8 cellular contexts compared by ENCODE assay signal in genomic region chr12:3200032-3200617, GRCh38.
DNase-seq lines count a peak whose midpoint lies in the region; ATAC-seq, FAIRE-seq and TF ChIP-seq lines count a peak whose summit lies in the region.

No MANE protein-coding gene starts in this region.

- peaks cover 50% of the 10 kb centered on the region for H3K27me3 Mint-ChIP-seq in activated CD8-positive, alpha-beta memory T cell treated with anti-CD3 and anti-CD28 coated beads, Interleukin-2, amount 10 ng/mL, durations not matched to agents 7 days and 5 days

- no peaks in the 10 kb centered on the region for H3K36me3 Mint-ChIP-seq in activated CD8-positive, alpha-beta memory T cell treated with anti-CD3 and anti-CD28 coated beads, Interleukin-2, amount 10 ng/mL, durations not matched to agents 7 days and 5 days

- no peaks in the 10 kb centered on the region for H3K9me3 Mint-ChIP-seq in activated CD8-positive, alpha-beta memory T cell treated with anti-CD3 and anti-CD28 coated beads, Interleukin-2, amount 10 ng/mL, durations not matched to agents 7 days and 5 days (ENCODE audit: low read depth)

- no peak for TF ChIP-seq CTCF in omental fat pad (IDR thresholded peaks at IDR 0.05)

- H3K4me1 Mint-ChIP-seq in activated CD8-positive, alpha-beta memory T cell treated with anti-CD3 and anti-CD28 coated beads, Interleukin-2, amount 10 ng/mL, durations not matched to agents 7 days and 5 days, result peaks cover 6% of the 10 kb centered on the region

- DNase-seq in activated CD8-positive, alpha-beta memory T cell treated with anti-CD3 and anti-CD28 coated beads, Interleukin-2, amount 50 U/mL, for 48 hours, result peak; percentile 53
- no peak for DNase-seq in activated CD8-positive, alpha-beta memory T cell treated with anti-CD3 and anti-CD28 coated beads, Interleukin-2, amount 10 ng/mL, durations not matched to agents 7 days and 5 days
- peak; percentile 52 for DNase-seq in T1000 (lab: John Stamatoyannopoulos, UW)
- DNase-seq in frontal cortex (ENCODE audit: low spot score in 2 of 2), result peak; percentile 65 to 75
- DNase-seq in omental fat pad (ENCODE audit: low spot score), result no peak
- no peak for DNase-seq in DMS153 (lab: John Stamatoyannopoulos, UW)

- FAIRE-seq in frontal cortex (lab: Jason Lieb, UNC), result no peak

- ATAC-seq in activated CD8-positive, alpha-beta memory T cell treated with anti-CD3 and anti-CD28 coated beads, Interleukin-2, amount 10 ng/mL, durations not matched to agents 7 days and 5 days, result no peak
- peak; percentile 67 for ATAC-seq in omental fat pad (ENCODE audit: low FRiP score)
- no peak for ATAC-seq in HG03097 (IDR thresholded peaks at IDR 0.05; ENCODE audit: low FRiP score, unreplicated experiment)
- no peak for ATAC-seq in GM21526 (IDR thresholded peaks at IDR 0.05; ENCODE audit: low FRiP score, unreplicated experiment)

- no peak overlapping the region for H3K27ac Mint-ChIP-seq in activated CD8-positive, alpha-beta memory T cell treated with anti-CD3 and anti-CD28 coated beads, Interleukin-2, amount 10 ng/mL, durations not matched to agents 7 days and 5 days

- no peak overlapping the region for H3K4me3 Mint-ChIP-seq in activated CD8-positive, alpha-beta memory T cell treated with anti-CD3 and anti-CD28 coated beads, Interleukin-2, amount 10 ng/mL, durations not matched to agents 7 days and 5 days

- CTCF ChIA-PET in activated CD8-positive, alpha-beta memory T cell treated with anti-CD3 and anti-CD28 coated beads, Interleukin-2, amount 10 ng/mL, durations not matched to agents 7 days and 5 days (lab: Charles Lee), result no interaction called here

Comparison
In these comparisons a context has a peak if more than half of its experiments do, and no peak if none do; other contexts are left out.
1. DNase-seq: peak in activated CD8-positive, alpha-beta memory T cell treated with anti-CD3 and anti-CD28 coated beads, Interleukin-2, amount 50 U/mL, for 48 hours (single experiment), T1000 (single experiment) and frontal cortex (2 of 2); none in activated CD8-positive, alpha-beta memory T cell treated with anti-CD3 and anti-CD28 coated beads, Interleukin-2, amount 10 ng/mL, durations not matched to agents 7 days and 5 days (single experiment), omental fat pad (single experiment) and DMS153 (single experiment).